13 cellular contexts compared by ENCODE assay signal in genomic region chr11:79078999-79079398, GRCh38.
A peak's percentile ranks its signal among the peaks of the same experiment; 100 is the strongest.
DNase-seq lines count a peak whose midpoint lies in the region; ATAC-seq, FAIRE-seq and TF ChIP-seq lines count a peak whose summit lies in the region.
"Had no signal": no experiment of that assay in that cellular context is flagged by ENCODE, and none has a peak within 500 bp of the region (broad histone marks: within the 10 kb centered on the region; RNA-seq: fewer than 3 reads in every experiment).

No MANE protein-coding gene starts in this region.

- H3K9me3 ChIP-seq in astrocyte (ENCODE audit: insufficient read depth, low read depth, low read length) (no peaks in the 10 kb centered on the region), upper lobe of right lung (no peaks in the 10 kb centered on the region)
- H3K9me3 ChIP-seq: adrenal gland, spleen had no signal

- no peak for FAIRE-seq in astrocyte (lab: Jason Lieb, UNC)

- H2AFZ ChIP-seq in astrocyte (ENCODE audit: low read depth, low read length): no peak overlapping the region

- H3K27me3 Mint-ChIP-seq in astrocyte (ENCODE audit: low read depth, unreplicated experiment): peaks cover 3% of the 10 kb centered on the region
- H3K27me3 Mint-ChIP-seq in nephron progenitor cell (ENCODE audit: low read depth, poor library complexity): peaks cover 4% of the 10 kb centered on the region

- ATAC-seq in upper lobe of right lung (no peak), GM18502 (IDR thresholded peaks at IDR 0.05; ENCODE audit: poor library complexity, unreplicated experiment) (no peak), HG02759 (IDR thresholded peaks at IDR 0.05; ENCODE audit: unreplicated experiment) (no peak)
- ATAC-seq: activated CD8-positive, alpha-beta T cell treated with anti-CD3 and anti-CD28 coated beads, Interleukin-2, amount 10 ng/mL, durations not matched to agents 7 days and 5 days; HCT116 had no signal

- no peaks in the 10 kb centered on the region for H3K79me2 ChIP-seq in astrocyte (ENCODE audit: insufficient read depth, low read length)

- no peak overlapping the region for H3K9ac ChIP-seq in astrocyte (ENCODE audit: low read length)

- H4K20me1 ChIP-seq in astrocyte (ENCODE audit: insufficient read depth, low read length): no peaks in the 10 kb centered on the region

- H3K9me3 Mint-ChIP-seq in astrocyte (ENCODE audit: unreplicated experiment) (peaks cover 10% of the 10 kb centered on the region), nephron progenitor cell (peaks cover 14% of the 10 kb centered on the region)

- H3K4me3 ChIP-seq in astrocyte (ENCODE audit: insufficient read depth, low read depth, low read length): no peak overlapping the region
- H3K4me3 ChIP-seq in upper lobe of right lung: no peak overlapping the region
- H3K4me3 ChIP-seq: adrenal gland, spleen had no signal

- H3K27me3 ChIP-seq in astrocyte (ENCODE audit: insufficient read depth, low read length) (no peaks in the 10 kb centered on the region), upper lobe of right lung (no peaks in the 10 kb centered on the region)
- H3K27me3 ChIP-seq: adrenal gland, spleen had no signal

- peaks cover 5% of the 10 kb centered on the region for H3K36me3 Mint-ChIP-seq in astrocyte (ENCODE audit: low read depth, unreplicated experiment)
- H3K36me3 Mint-ChIP-seq in nephron progenitor cell (ENCODE audit: low read depth): peaks cover 19% of the 10 kb centered on the region

- H3K4me1 Mint-ChIP-seq in astrocyte (ENCODE audit: low read depth, unreplicated experiment): peaks cover 18% of the 10 kb centered on the region
- H3K4me1 Mint-ChIP-seq in nephron progenitor cell: peaks cover 81% of the 10 kb centered on the region

- H3K4me3 Mint-ChIP-seq in astrocyte (ENCODE audit: unreplicated experiment) (no peak overlapping the region), nephron progenitor cell (no peak overlapping the region)
- H3K4me3 Mint-ChIP-seq: activated CD8-positive, alpha-beta T cell treated with anti-CD3 and anti-CD28 coated beads, Interleukin-2, amount 10 ng/mL, durations not matched to agents 7 days and 5 days; stimulated activated naive CD8-positive, alpha-beta T cell treated with anti-CD3 and anti-CD28 coated beads, Interleukin-15, Interleukin-2, amounts not matched to agents 100 ng/mL and 50 ng/mL, for 24 hours had no signal

- peak; percentile 75 for DNase-seq in DMS153 (lab: John Stamatoyannopoulos, UW)
- peak; percentile 55 for DNase-seq in NCI-H2029 (lab: John Stamatoyannopoulos, UW)
- no peak for DNase-seq in astrocyte (ENCODE audit: low read depth)
- DNase-seq in nephron progenitor cell: no peak
- DNase-seq in upper lobe of right lung: no peak
- DNase-seq in iPS-NIHi11 (ENCODE audit: low spot score): no peak
- DNase-seq: activated CD8-positive, alpha-beta T cell treated with anti-CD3 and anti-CD28 coated beads, Interleukin-2, amount 10 ng/mL, durations not matched to agents 7 days and 5 days; spleen had no signal

- H3K4me1 ChIP-seq in astrocyte (ENCODE audit: insufficient read depth, low read length) (peaks cover 20% of the 10 kb centered on the region), upper lobe of right lung (no peaks in the 10 kb centered on the region)
- H3K4me1 ChIP-seq: adrenal gland, spleen had no signal

- intact Hi-C loops in upper lobe of right lung (cut with DNase I): loop anchor here (10.0 kb wide), 1 partner anchor 434 kb away; no protein-coding TSS in a partner anchor

- no peak for TF ChIP-seq CTCF in astrocyte (IDR thresholded peaks at IDR 0.05; ENCODE audit: insufficient read depth, low read depth, low read length)
- TF ChIP-seq CTCF in nephron progenitor cell (IDR thresholded peaks at IDR 0.05): no peak
- no peak for TF ChIP-seq CTCF in upper lobe of right lung (IDR thresholded peaks at IDR 0.05)

- H3K27ac Mint-ChIP-seq in astrocyte (ENCODE audit: unreplicated experiment) (peak overlapping the region; percentile 12), nephron progenitor cell (peak overlapping the region; percentile 19)
- H3K27ac Mint-ChIP-seq: activated CD8-positive, alpha-beta T cell treated with anti-CD3 and anti-CD28 coated beads, Interleukin-2, amount 10 ng/mL, durations not matched to agents 7 days and 5 days; stimulated activated naive CD8-positive, alpha-beta T cell treated with anti-CD3 and anti-CD28 coated beads, Interleukin-15, Interleukin-2, amounts not matched to agents 100 ng/mL and 50 ng/mL, for 24 hours had no signal

- no peak overlapping the region for H3K27ac ChIP-seq in astrocyte (ENCODE audit: low read depth, low read length)
- H3K27ac ChIP-seq in upper lobe of right lung: no peak overlapping the region
- H3K27ac ChIP-seq: adrenal gland, spleen had no signal

- H3K4me2 ChIP-seq in astrocyte (ENCODE audit: low read length): no peak overlapping the region

- H3K36me3 ChIP-seq in astrocyte (ENCODE audit: insufficient read depth, low read length): no peaks in the 10 kb centered on the region
- H3K36me3 ChIP-seq in upper lobe of right lung: no peaks in the 10 kb centered on the region
- H3K36me3 ChIP-seq: adrenal gland, spleen had no signal

Comparison
In these comparisons a context has a peak if more than half of its experiments do, and no peak if none do; other contexts are left out.
1. DNase-seq: peak in DMS153 (single experiment) and NCI-H2029 (single experiment); none in astrocyte (single experiment), nephron progenitor cell (single experiment), upper lobe of right lung (single experiment) and iPS-NIHi11 (single experiment).